17 cellular contexts compared by ENCODE assay signal in genomic region chr17:2016494-2016893, GRCh38. TPM values are rescaled to one million over a fixed set of nuclear protein-coding genes. Genes with fewer than 3 reads are reported as not detected.
DNase-seq lines count a peak whose midpoint lies in the region; TF ChIP-seq lines count a peak whose summit lies in the region.
"Had no signal": no experiment of that assay in that cellular context is flagged by ENCODE, and none has a peak within 500 bp of the region (broad histone marks: within the 10 kb centered on the region; RNA-seq: fewer than 3 reads in every experiment).

No MANE protein-coding gene starts in this region.

- in situ Hi-C loops in G401 (cut with HindIII; ENCODE audit: low sequenced_read_pairs): no loop called here

- TF ChIP-seq POLR2A in uterus (IDR thresholded peaks at IDR 0.05): no peak

- peaks cover 16% of the 10 kb centered on the region for H3K27me3 Mint-ChIP-seq in brain

- H3K9me3 Mint-ChIP-seq in brain: peaks cover 0 to 15% (median 9%) of the 10 kb centered on the region in 5 experiments
- H3K9me3 Mint-ChIP-seq: H9 had no signal

- no peaks in the 10 kb centered on the region for H3K4me1 ChIP-seq in uterus
- H3K4me1 ChIP-seq: BE2C had no signal

- no peaks in the 10 kb centered on the region for H3K27me3 ChIP-seq in uterus
- H3K27me3 ChIP-seq: BE2C had no signal

- DNase-seq in G401 (ENCODE audit: low spot score) (peak; percentile 68), islet precursor cell (peak; percentile 46), SIG-M5 (lab: John Stamatoyannopoulos, UW) (no peak), NCI-H187 (lab: John Stamatoyannopoulos, UW) (no peak), uterus (no peak), NCI-H1105 treated with DMSO at 0.1 percent for 48 hours (lab: John Stamatoyannopoulos, UW) (no peak)
- DNase-seq: ACHN; BE2C; CD4-positive, alpha-beta memory T cell; DMS79 treated with DMSO at 0.1 percent for 48 hours; H9 had no signal

- H3K9me3 ChIP-seq in uterus: no peaks in the 10 kb centered on the region
- H3K9me3 ChIP-seq: BE2C had no signal

- no peaks in the 10 kb centered on the region for H3K36me3 ChIP-seq in uterus
- H3K36me3 ChIP-seq: BE2C had no signal

- TF ChIP-seq CTCF in brain (conservative IDR thresholded peaks at IDR 0.05): no peak
- no peak for TF ChIP-seq CTCF in uterus (IDR thresholded peaks at IDR 0.05)

- H3K27ac ChIP-seq in uterus: no peak overlapping the region

- intact Hi-C loops in uterus (cut with DNase I; ENCODE audit: low total_unique reads): no loop called here

- peaks cover 63% of the 10 kb centered on the region for H3K4me1 Mint-ChIP-seq in brain

- H3K27ac Mint-ChIP-seq in brain: peak overlapping the region in 3 of 5 experiments; percentile 2 to 61 (median 16)
- H3K27ac Mint-ChIP-seq: CD14-positive monocyte; CD4-positive, alpha-beta memory T cell; IgD-negative memory B cell had no signal

- H3K36me3 Mint-ChIP-seq in brain: peaks cover 10% of the 10 kb centered on the region
- H3K36me3 Mint-ChIP-seq: CD14-positive monocyte had no signal

- no peak overlapping the region for H3K4me3 ChIP-seq in uterus
- H3K4me3 ChIP-seq: GM12878 had no signal

- no peak overlapping the region for H3K4me3 Mint-ChIP-seq in brain
- H3K4me3 Mint-ChIP-seq: CD14-positive monocyte; CD4-positive, alpha-beta memory T cell; H9 had no signal

RNA-seq across cellular contexts. Expression of gene RTN4RL1, which starts 8.6 kb away (rescaled TPM):
- 65.0 and 65.6 TPM in 2 replicates for total RNA-seq in G401 (2014; rRNA removed; shearing (Covaris generic))
- polyA plus RNA-seq in brain (ENCODE audit: insufficient read depth, low read depth, low replicate concordance): 4.3 TPM
- total RNA-seq in uterus: 1 to 10 TPM in 3 of 4 donors, not detected in 1; 1.4 to 4.9 (median 1.9) TPM
- total RNA-seq: H1, HepG2 had no signal

RNA-seq across cellular contexts. Expression of gene DPH1, which starts 13.5 kb away (rescaled TPM):
- 48.8 and 56.7 TPM in 2 replicates for total RNA-seq in G401 (2014; rRNA removed; shearing (Covaris generic))
- 18.6 TPM for polyA plus RNA-seq in brain (ENCODE audit: insufficient read depth, low read depth, low replicate concordance)
- total RNA-seq in uterus: 100 to 1,000 TPM in 1 of 4 donors, 10 to 100 TPM in 3; 26.8 to 121 (median 49.1) TPM

RNA-seq across cellular contexts. Expression of gene OVCA2, which starts 25.3 kb away (rescaled TPM):
- 48.0 and 63.1 TPM in 2 replicates for total RNA-seq in G401 (2014; rRNA removed; shearing (Covaris generic))
- 28.7 TPM for polyA plus RNA-seq in brain (ENCODE audit: insufficient read depth, low read depth, low replicate concordance)
- 10 to 100 TPM in 3 of 4 donors, 1 to 10 TPM in 1; 7.9 to 27.4 (median 19.8) TPM for total RNA-seq in uterus

RNA-seq across cellular contexts. Expression of gene HIC1, which starts 38.4 kb away (rescaled TPM):
- total RNA-seq in G401 (2014; rRNA removed; shearing (Covaris generic)): 20.2 and 37.8 TPM in 2 replicates
- 2.6 TPM for polyA plus RNA-seq in brain (ENCODE audit: insufficient read depth, low read depth, low replicate concordance)
- 10 to 100 TPM; 21.8 to 86.9 (median 54.2) TPM for total RNA-seq in uterus

Comparison
In these comparisons a context has a peak if more than half of its experiments do, and no peak if none do; other contexts are left out.
1. DNase-seq: peak in G401 (single experiment) and islet precursor cell (single experiment); none in SIG-M5 (single experiment), NCI-H187 (0 of 2), uterus (0 of 2) and NCI-H1105 treated with DMSO at 0.1 percent for 48 hours (single experiment).
2. RNA of gene RTN4RL1, which starts 8.6 kb away (total RNA-seq): 65.0 to 65.6 TPM in G401; 1.4 to 4.9 TPM in uterus; every median in the first group is over 10 times any median in the second.